8 cellular contexts compared by ENCODE assay signal in genomic region chr15:73633991-73634495, GRCh38. TPM values are rescaled to one million over a fixed set of nuclear protein-coding genes. Genes with fewer than 3 reads are reported as not detected.
DNase-seq lines count a peak whose midpoint lies in the region; ATAC-seq and TF ChIP-seq lines count a peak whose summit lies in the region.

No MANE protein-coding gene starts in this region.

- 0 out of 2 replicates have a peak overlapping the region, but pooled peaks have one; percentile 16 for H2AFZ ChIP-seq in PC-3 (ENCODE audit: low read length)

- H3K79me2 ChIP-seq in PC-3 (ENCODE audit: low read length), result peaks cover 38% of the 10 kb centered on the region

- peaks cover 15% of the 10 kb centered on the region for H3K27me3 Mint-ChIP-seq in nephron progenitor cell (ENCODE audit: low read depth, poor library complexity)

- peak overlapping the region; percentile 58 for H3K4me3 ChIP-seq in PC-3 (ENCODE audit: low read length)
- H3K4me3 ChIP-seq in dorsolateral prefrontal cortex, result peak overlapping the region in 58 of 59 donors; percentile 37 to 99 (median 92)

- H3K27ac ChIP-seq in PC-3 (ENCODE audit: low read length) (peak overlapping the region; percentile 100), dorsolateral prefrontal cortex (peak overlapping the region in 58 of 59 donors; percentile 22 to 97 (median 89))

- H3K9ac ChIP-seq in PC-3 (ENCODE audit: low read length), result peak overlapping the region; percentile 90

- TF ChIP-seq CTCF in PC-3 (conservative IDR thresholded peaks at IDR 0.05; ENCODE audit: low read depth, low read length), result no peak
- TF ChIP-seq CTCF in dorsolateral prefrontal cortex (IDR thresholded peaks at IDR 0.05 in 54 of 56, conservative IDR thresholded peaks at IDR 0.05 in 2 of 56; ENCODE audit: low read depth in 1 of 56, partially characterized antibody in 56 of 56), result no peak
- no peak for TF ChIP-seq CTCF in nephron progenitor cell (IDR thresholded peaks at IDR 0.05)

- H3K27me3 ChIP-seq in PC-3 (ENCODE audit: low read length) (no peaks in the 10 kb centered on the region), dorsolateral prefrontal cortex (no peaks in the 10 kb centered on the region)

- intact Hi-C loops in PC-3 (cut with micrococcal nuclease) (loop anchor here (10.0 kb wide), 1 partner anchor 349 kb away; no protein-coding TSS in a partner anchor), dorsolateral prefrontal cortex (cut with DNase I) (loop anchor here in 1 of 2 donors (2.0 to 10.0 kb wide), 3 partner anchors 63 to 849 kb away; partner anchors contain the start of gene ADPGK)

- H3K36me3 ChIP-seq in PC-3 (ENCODE audit: low read depth, low read length), result no peaks in the 10 kb centered on the region

- ATAC-seq in PC-3 (peak; percentile 49), GM21367 (IDR thresholded peaks at IDR 0.05; ENCODE audit: unreplicated experiment) (no peak)

- H3K4me1 ChIP-seq in PC-3 (ENCODE audit: insufficient read depth, low read length), result peaks cover 51% of the 10 kb centered on the region

- H3K4me1 Mint-ChIP-seq in nephron progenitor cell, result peaks cover 53% of the 10 kb centered on the region

- peak overlapping the region; percentile 94 for H3K4me3 Mint-ChIP-seq in nephron progenitor cell

- peak overlapping the region; percentile 83 for H3K4me2 ChIP-seq in PC-3 (ENCODE audit: low read length)

- H3F3A ChIP-seq in PC-3 (ENCODE audit: low read length, unreplicated experiment), result peaks cover 6% of the 10 kb centered on the region

- peak overlapping the region; percentile 97 for H3K27ac Mint-ChIP-seq in nephron progenitor cell

- H3K9me3 Mint-ChIP-seq in nephron progenitor cell, result peaks cover under 1% of the 10 kb centered on the region

- POLR2A ChIA-PET in PC-3 (lab: Charles Lee; ENCODE audit: unreplicated experiment), result interaction anchor here (0.5 to 0.6 kb wide), 3 partner anchors 64 to 81 kb away, joined by 3 to 5 read pairs (median 4); no protein-coding TSS in a partner anchor

- DNase-seq in Daoy (ENCODE audit: low read depth) (peak; percentile 91), PC-3 (peak; percentile 98), dorsolateral prefrontal cortex (no peak), nephron progenitor cell (no peak), DMS153 (lab: John Stamatoyannopoulos, UW) (no peak), NCI-H446 (lab: John Stamatoyannopoulos, UW) (no peak)
- no peak for DNase-seq in stimulated activated CD4-positive, alpha-beta T cell treated with anti-CD3 and anti-CD28 coated beads, Interleukin-4, amount 100 ng/mL, for 24 hours

- CTCF ChIA-PET in PC-3 (lab: Charles Lee), result interaction anchor here (0.5 to 1.1 kb wide), 3 partner anchors 16 to 66 kb away, joined by 4 to 7 read pairs (median 5); no protein-coding TSS in a partner anchor

- peaks cover 32% of the 10 kb centered on the region for H4K20me1 ChIP-seq in PC-3 (ENCODE audit: low read length)

- no peaks in the 10 kb centered on the region for H3K9me3 ChIP-seq in PC-3 (ENCODE audit: low read length)

- BruUV-seq in PC-3 (replicated peaks; lab: Mats Ljungman, UMichigan), result no TSS peak

- no peaks in the 10 kb centered on the region for H3K9me2 ChIP-seq in PC-3 (replicated peaks; ENCODE audit: low read length)

- no peaks in the 10 kb centered on the region for H3K36me3 Mint-ChIP-seq in nephron progenitor cell (ENCODE audit: low read depth)

RNA-seq across cellular contexts. Expression of gene NPTN, which starts 0.9 kb away (rescaled TPM):
- 63.4 and 69.0 TPM in 2 replicates for total RNA-seq in Daoy (2014; rRNA removed; shearing (Covaris generic))
- 115 and 164 TPM in 2 replicates for total RNA-seq in PC-3 (2014; rRNA removed)
- 100 to 1,000 TPM; 126 to 515 (median 369) TPM for total RNA-seq in dorsolateral prefrontal cortex

RNA-seq across cellular contexts. Expression of gene CD276, which starts 50.1 kb away (rescaled TPM):
- total RNA-seq in Daoy (2014; rRNA removed; shearing (Covaris generic)), result 24.6 and 24.7 TPM in 2 replicates
- total RNA-seq in PC-3 (2014; rRNA removed) (85.3 and 85.6 TPM in 2 replicates), dorsolateral prefrontal cortex (10 to 100 TPM; 13.7 to 51.4 (median 30.0) TPM)

Comparison
In these comparisons a context has a peak if more than half of its experiments do, and no peak if none do; other contexts are left out.
1. DNase-seq: peak in Daoy (single experiment) and PC-3 (single experiment); none in dorsolateral prefrontal cortex (0 of 10), nephron progenitor cell (single experiment), DMS153 (single experiment), stimulated activated CD4-positive, alpha-beta T cell treated with anti-CD3 and anti-CD28 coated beads, Interleukin-4, amount 100 ng/mL, for 24 hours (single experiment) and NCI-H446 (0 of 2).